ENCODE assay signal across 24 cellular contexts in the genomic region with DNA sequence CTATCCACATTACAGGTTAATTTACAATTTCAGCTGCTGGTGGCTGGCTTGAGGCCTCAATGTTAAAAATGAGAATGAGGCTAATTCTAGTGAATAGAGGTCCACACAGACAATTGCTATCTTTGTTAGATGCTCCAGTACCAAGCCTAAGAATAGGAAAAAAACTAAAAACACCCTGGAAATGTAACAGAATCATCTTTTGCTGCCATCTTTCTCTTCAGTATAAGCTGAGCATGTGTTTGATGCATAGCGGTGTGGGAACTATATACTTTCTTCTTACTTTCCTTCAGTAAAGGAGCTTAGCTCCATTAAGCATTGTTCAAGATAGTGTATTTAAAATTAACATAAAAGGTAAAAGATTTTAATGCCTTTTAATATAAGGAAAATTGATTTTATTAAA. TPM values are rescaled to one million over a fixed set of nuclear protein-coding genes. Genes with fewer than 3 reads are reported as not detected.
DNase-seq lines count a peak whose midpoint lies in the region; FAIRE-seq and TF ChIP-seq lines count a peak whose summit lies in the region.
"Had no signal": no experiment of that assay in that cellular context is flagged by ENCODE, and none has a peak within 500 bp of the region (broad histone marks: within the 10 kb centered on the region; RNA-seq: fewer than 3 reads in every experiment).

No MANE protein-coding gene starts in this region.

- H3K27ac ChIP-seq in brain microvascular endothelial cell = no peak overlapping the region
- H3K27ac ChIP-seq: BLaER1 treated with 17β-estradiol and CSF1 and Interleukin-3, amounts not matched to agents 10 nM and 100 nM; GM23248 had no signal

- in situ Hi-C loops in brain microvascular endothelial cell (cut with HindIII; ENCODE audit: low pct_ligation_motif_present, low sequenced_read_pairs) = no loop called here

- peaks cover 17% of the 10 kb centered on the region for H3K27me3 Mint-ChIP-seq in activated T-helper 1 cell treated with anti-CD3 and anti-CD28 coated beads, Interleukin-12 subunit alpha, Interleukin-12 subunit beta, Interleukin-2, Interleukin-4 antibody, amounts not matched to agents 30 ng/mL and 10 ng/mL and 1 ng/mL, durations not matched to agents 14 hours and 24 hours and 36 hours (ENCODE audit: insufficient read depth)

- H3K27ac Mint-ChIP-seq in activated T-helper 1 cell treated with anti-CD3 and anti-CD28 coated beads, Interleukin-12 subunit alpha, Interleukin-12 subunit beta, Interleukin-2, Interleukin-4 antibody, amounts not matched to agents 30 ng/mL and 10 ng/mL and 1 ng/mL, durations not matched to agents 14 hours and 24 hours and 36 hours = no peak overlapping the region
- H3K27ac Mint-ChIP-seq: CD14-positive monocyte; CD4-positive, alpha-beta T cell; CD8-positive, alpha-beta memory T cell; H9 had no signal

- H3K4me1 Mint-ChIP-seq in activated T-helper 1 cell treated with anti-CD3 and anti-CD28 coated beads, Interleukin-12 subunit alpha, Interleukin-12 subunit beta, Interleukin-2, Interleukin-4 antibody, amounts not matched to agents 30 ng/mL and 10 ng/mL and 1 ng/mL, durations not matched to agents 14 hours and 24 hours and 36 hours (ENCODE audit: low read depth) = peaks cover 4% of the 10 kb centered on the region

- intact Hi-C loops in activated T-helper 1 cell treated with anti-CD3 and anti-CD28 coated beads, Interleukin-12 subunit alpha, Interleukin-12 subunit beta, Interleukin-2, Interleukin-4 antibody, amounts not matched to agents 30 ng/mL and 10 ng/mL and 1 ng/mL, durations not matched to agents 14 hours and 24 hours and 36 hours (cut with micrococcal nuclease) = no loop called here

- H3K9me3 Mint-ChIP-seq in activated T-helper 1 cell treated with anti-CD3 and anti-CD28 coated beads, Interleukin-12 subunit alpha, Interleukin-12 subunit beta, Interleukin-2, Interleukin-4 antibody, amounts not matched to agents 30 ng/mL and 10 ng/mL and 1 ng/mL, durations not matched to agents 14 hours and 24 hours and 36 hours = no peaks in the 10 kb centered on the region
- H3K9me3 Mint-ChIP-seq: H9 had no signal

- DNase-seq in frontal cortex (ENCODE audit: low spot score in 2 of 2) (no peak), medulla oblongata (ENCODE audit: extremely low spot score) (peak; percentile 61), pons (ENCODE audit: low spot score) (peak; percentile 87), superior temporal gyrus (ENCODE audit: extremely low spot score) (peak; percentile 77), GOT3 (lab: John Stamatoyannopoulos, UW) (no peak), middle frontal gyrus (ENCODE audit: extremely low spot score, low spot score) (no peak), brain microvascular endothelial cell (no peak)
- DNase-seq in activated T-helper 1 cell treated with anti-CD3 and anti-CD28 coated beads, Interleukin-12 subunit alpha, Interleukin-12 subunit beta, Interleukin-2, Interleukin-4 antibody, amounts not matched to agents 30 ng/mL and 10 ng/mL and 1 ng/mL, durations not matched to agents 14 hours and 24 hours and 36 hours (ENCODE audit: low spot score) = no peak
- DNase-seq: BE2C; CD4-positive, alpha-beta T cell; CD8-positive, alpha-beta memory T cell; DMS 273 treated with DMSO at 0.1 percent for 48 hours; DMS79; EL; GDM1; GM23248; H9 had no signal

- peaks cover 16% of the 10 kb centered on the region for H3K27me3 ChIP-seq in brain microvascular endothelial cell (replicated peaks)
- H3K27me3 ChIP-seq: BE2C; BLaER1 treated with 17β-estradiol and CSF1 and Interleukin-3, amounts not matched to agents 10 nM and 100 nM had no signal

- TF ChIP-seq CTCF in brain microvascular endothelial cell (IDR thresholded peaks at IDR 0.05; ENCODE audit: low read depth, low read length, missing control alignments) = no peak

- H3K36me3 Mint-ChIP-seq in activated T-helper 1 cell treated with anti-CD3 and anti-CD28 coated beads, Interleukin-12 subunit alpha, Interleukin-12 subunit beta, Interleukin-2, Interleukin-4 antibody, amounts not matched to agents 30 ng/mL and 10 ng/mL and 1 ng/mL, durations not matched to agents 14 hours and 24 hours and 36 hours (ENCODE audit: low read depth) = no peaks in the 10 kb centered on the region
- H3K36me3 Mint-ChIP-seq: CD8-positive, alpha-beta memory T cell had no signal

- no peaks in the 10 kb centered on the region for H3K36me3 ChIP-seq in brain microvascular endothelial cell (replicated peaks)
- H3K36me3 ChIP-seq: BE2C; BLaER1 treated with 17β-estradiol and CSF1 and Interleukin-3, amounts not matched to agents 10 nM and 100 nM had no signal

- peak; percentile 15 for FAIRE-seq in frontal cortex (lab: Jason Lieb, UNC)
- FAIRE-seq: D721Med, GM12878, GM19239 had no signal

- no peak overlapping the region for H3K4me3 ChIP-seq in brain microvascular endothelial cell (ENCODE audit: low read depth, low read length)
- H3K4me3 ChIP-seq: BLaER1 treated with 17β-estradiol and CSF1 and Interleukin-3, amounts not matched to agents 10 nM and 100 nM; GM12878; GM23248 had no signal

- H3K4me3 Mint-ChIP-seq in activated T-helper 1 cell treated with anti-CD3 and anti-CD28 coated beads, Interleukin-12 subunit alpha, Interleukin-12 subunit beta, Interleukin-2, Interleukin-4 antibody, amounts not matched to agents 30 ng/mL and 10 ng/mL and 1 ng/mL, durations not matched to agents 14 hours and 24 hours and 36 hours = no peak overlapping the region
- H3K4me3 Mint-ChIP-seq: CD14-positive monocyte; CD4-positive, alpha-beta T cell; CD8-positive, alpha-beta memory T cell; H9 had no signal

RNA-seq across cellular contexts. Expression of a gene that starts 5.6 kb away (rescaled TPM):
- total RNA-seq in frontal cortex = 1.2 TPM
- total RNA-seq in activated T-helper 1 cell treated with anti-CD3 and anti-CD28 coated beads, Interleukin-12 subunit alpha, Interleukin-12 subunit beta, Interleukin-2, Interleukin-4 antibody, amounts not matched to agents 30 ng/mL and 10 ng/mL and 1 ng/mL, durations not matched to agents 14 hours and 24 hours and 36 hours = not detected in 2 replicates
- total RNA-seq: A172; CD4-positive, alpha-beta T cell; CD8-positive, alpha-beta memory T cell; GM12878; GM23248; H4 had no signal

Comparison
In these comparisons a context has a peak if more than half of its experiments do, and no peak if none do; other contexts are left out.
1. DNase-seq: peak in medulla oblongata (single experiment), pons (single experiment) and superior temporal gyrus (single experiment); none in frontal cortex (0 of 2), activated T-helper 1 cell treated with anti-CD3 and anti-CD28 coated beads, Interleukin-12 subunit alpha, Interleukin-12 subunit beta, Interleukin-2, Interleukin-4 antibody, amounts not matched to agents 30 ng/mL and 10 ng/mL and 1 ng/mL, durations not matched to agents 14 hours and 24 hours and 36 hours (single experiment), GOT3 (single experiment), middle frontal gyrus (single experiment) and brain microvascular endothelial cell (single experiment).